8 cellular contexts compared by ENCODE assay signal in genomic region chr1:95043141-95043980, GRCh38. TPM values are rescaled to one million over a fixed set of nuclear protein-coding genes. Genes with fewer than 3 reads are reported as not detected.
DNase-seq lines count a peak whose midpoint lies in the region; ATAC-seq and TF ChIP-seq lines count a peak whose summit lies in the region.

No MANE protein-coding gene starts in this region.

- peak overlapping the region in 2 of 8 donors; percentile 9 to 28 for H3K27ac ChIP-seq in spleen

- ATAC-seq in GM18861 (IDR thresholded peaks at IDR 0.05; ENCODE audit: unreplicated experiment) (peak; percentile 85), HG03095 (IDR thresholded peaks at IDR 0.05; ENCODE audit: unreplicated experiment) (peak; percentile 95)

- no peaks in the 10 kb centered on the region for H3K9me3 ChIP-seq in spleen

- no peak for TF ChIP-seq POLR2A in spleen (IDR thresholded peaks at IDR 0.05)

- peaks cover 0 to 21% (median 9%) of the 10 kb centered on the region in 6 donors for H3K4me1 ChIP-seq in spleen

- WGBS in spleen, 5 donors, result 28 to 33% (median 31%) methylated on average over 11 of the region's 11 CpGs

- no peak overlapping the region for H3K4me3 ChIP-seq in spleen

- intact Hi-C loops in spleen (cut with DNase I; ENCODE audit: low total_unique reads), result loop anchor here (2.0 kb wide), 1 partner anchor 189 kb away; no protein-coding TSS in a partner anchor

- H3K27me3 ChIP-seq in spleen (replicated peaks in 1 of 7), result no peaks in the 10 kb centered on the region

- in situ Hi-C loops in ACHN (cut with HindIII; ENCODE audit: low pct_ligation_motif_present, low pct_unique_long_range_greater_than_20kb, low sequenced_read_pairs), result no loop called here

- H3K36me3 ChIP-seq in spleen, result no peaks in the 10 kb centered on the region

- TF ChIP-seq CTCF in spleen (IDR thresholded peaks at IDR 0.05 in 8 of 11, conservative IDR thresholded peaks at IDR 0.05 in 3 of 11), result peak; percentile 93 to 99 (median 96)

- DNase-seq in ACHN (peak; percentile 83), NCI-H2107 treated with DMSO at 0.1 percent for 48 hours (lab: John Stamatoyannopoulos, UW; ENCODE audit: unreplicated experiment) (peak; percentile 93), UCSD-AML1 (lab: John Stamatoyannopoulos, UW; ENCODE audit: unreplicated experiment) (peak; percentile 71), brain pericyte (ENCODE audit: low read depth, low spot score) (peak; percentile 64), iPS-NIHi7 (ENCODE audit: extremely low spot score) (peak; percentile 90), spleen (peak; percentile 91)

RNA-seq across cellular contexts. Expression of gene ALG14, which starts 29.4 kb away (rescaled TPM):
- total RNA-seq in spleen, result 1 to 10 TPM in 6 of 7 donors, under 1 TPM in 1; 0.97 to 6.0 (median 2.6) TPM
- 1 to 10 TPM in 1 of 3 donors, under 1 TPM in 2; 0.78 to 1.2 (median 0.85) TPM for polyA plus RNA-seq in spleen
